ENCODE assay signal across 12 cellular contexts in genomic region chr20:5657873-5658200, GRCh38. TPM values are rescaled to one million over a fixed set of nuclear protein-coding genes. Genes with fewer than 3 reads are reported as not detected.
A peak's percentile ranks its signal among the peaks of the same experiment; 100 is the strongest.
DNase-seq lines count a peak whose midpoint lies in the region; ATAC-seq and TF ChIP-seq lines count a peak whose summit lies in the region.
"Had no signal": no experiment of that assay in that cellular context is flagged by ENCODE, and none has a peak within 500 bp of the region (broad histone marks: within the 10 kb centered on the region; RNA-seq: fewer than 3 reads in every experiment).

No MANE protein-coding gene starts in this region.

- no peak for TF ChIP-seq CTCF in SK-N-SH (IDR thresholded peaks at IDR 0.05)
- no peak for TF ChIP-seq CTCF in mammary epithelial cell (conservative IDR thresholded peaks at IDR 0.05 in 1 of 2, IDR thresholded peaks at IDR 0.05 in 1 of 2; ENCODE audit: extremely low read depth in 1 of 2, insufficient read depth in 1 of 2, low read depth in 1 of 2, low read length in 2 of 2)

- in situ Hi-C loops in mammary epithelial cell (cut with MboI; ENCODE audit: low sequenced_read_pairs in 2 of 2), result no loop called here

- no peaks in the 10 kb centered on the region for H4K20me1 ChIP-seq in SK-N-SH (ENCODE audit: insufficient read depth)
- no peaks in the 10 kb centered on the region for H4K20me1 ChIP-seq in mammary epithelial cell (ENCODE audit: insufficient read depth, low read length)

- H3K4me2 ChIP-seq in SK-N-SH (peak overlapping the region; percentile 45), mammary epithelial cell (ENCODE audit: insufficient read depth, low read depth, low read length) (peak overlapping the region; percentile 28)

- POLR2A ChIA-PET in SK-N-SH (lab: Yijun Ruan, JAX), result no interaction called here

- peaks cover 3% of the 10 kb centered on the region for H3F3A ChIP-seq in SK-N-SH (replicated peaks; ENCODE audit: insufficient read depth)

- CTCF ChIA-PET in SK-N-SH (lab: Yijun Ruan, JAX) (interaction anchor here (1.8 kb wide), 1 partner anchor 128 kb away, joined by 3 read pairs; no protein-coding TSS in a partner anchor), mammary epithelial cell (lab: Charles Lee; ENCODE audit: low non-redundant PET) (no interaction called here)

- peaks cover 40% of the 10 kb centered on the region for H3K4me1 Mint-ChIP-seq in memory B cell

- intact Hi-C loops in mammary epithelial cell (cut with micrococcal nuclease), result loop anchor here (1.0 to 5.0 kb wide), 4 partner anchors 10 to 129 kb away; partner anchors contain the start of gene SHLD1

- no peak for ATAC-seq in SK-N-SH treated with all-trans-retinoic acid at 6 μM for 48 hours
- no peak for ATAC-seq in memory B cell (ENCODE audit: low read depth)
- no peak for ATAC-seq in GM19351 (IDR thresholded peaks at IDR 0.05; ENCODE audit: unreplicated experiment)
- ATAC-seq in GM19328 (IDR thresholded peaks at IDR 0.05; ENCODE audit: unreplicated experiment), result no peak
- ATAC-seq: naive thymus-derived CD8-positive, alpha-beta T cell had no signal

- H3K27me3 Mint-ChIP-seq in memory B cell, result no peaks in the 10 kb centered on the region
- H3K27me3 Mint-ChIP-seq: activated naive CD4-positive, alpha-beta T cell treated with anti-CD3 and anti-CD28 coated beads, Interleukin-2, amount 10 ng/mL, durations not matched to agents 7 days and 5 days; naive thymus-derived CD8-positive, alpha-beta T cell had no signal

- no peak for TF ChIP-seq EP300 in SK-N-SH (IDR thresholded peaks at IDR 0.05; ENCODE audit: borderline replicate concordance in 1 of 2, low read depth in 1 of 2, low read length in 1 of 2)

- no peaks in the 10 kb centered on the region for H3K27me3 ChIP-seq in SK-N-SH (ENCODE audit: insufficient read depth)
- H3K27me3 ChIP-seq in mammary epithelial cell (ENCODE audit: insufficient read depth, low read length), result no peaks in the 10 kb centered on the region
- H3K27me3 ChIP-seq in subcutaneous abdominal adipose tissue (ENCODE audit: control insufficient read depth in 5 of 5, insufficient read depth in 4 of 5, low read length in 5 of 5), result no peaks in the 10 kb centered on the region

- H3K9me3 ChIP-seq in SK-N-SH (no peaks in the 10 kb centered on the region), mammary epithelial cell (replicated peaks; ENCODE audit: insufficient read depth, low read length) (no peaks in the 10 kb centered on the region), subcutaneous abdominal adipose tissue (ENCODE audit: control insufficient read depth in 5 of 5, low read length in 5 of 5) (no peaks in the 10 kb centered on the region)

- H3K4me1 ChIP-seq in SK-N-SH (ENCODE audit: control insufficient read depth in 1 of 2, insufficient read depth in 2 of 2, low read depth in 1 of 2, low read length in 1 of 2) (peaks cover 9 to 29% of the 10 kb centered on the region in 2 experiments; a peak in 2 of 4 replicates), mammary epithelial cell (ENCODE audit: insufficient read depth, low read length) (peaks cover 54% of the 10 kb centered on the region), subcutaneous abdominal adipose tissue (ENCODE audit: control insufficient read depth in 5 of 5, insufficient read depth in 5 of 5, low read length in 5 of 5) (peaks cover 11 to 40% (median 31%) of the 10 kb centered on the region in 5 donors)

- H3K27ac ChIP-seq in SK-N-SH (ENCODE audit: low read depth in 2 of 2, low read length in 1 of 2) (peak overlapping the region; percentile 59 to 86; a peak in 3 of 4 replicates), mammary epithelial cell (ENCODE audit: insufficient read depth, low read depth, low read length) (peak overlapping the region; percentile 75), subcutaneous abdominal adipose tissue (ENCODE audit: low read depth, low read length) (peak overlapping the region; percentile 43)

- no TSS peak for BruUV-seq in mammary epithelial cell (replicated peaks; lab: Mats Ljungman, UMichigan)

- no peak for TF ChIP-seq POLR2A in erythroblast (IDR thresholded peaks at IDR 0.05; ENCODE audit: low read length)

- H3K4me3 ChIP-seq in SK-N-SH (ENCODE audit: low read depth in 2 of 2, low read length in 1 of 2) (no peak overlapping the region), mammary epithelial cell (replicated peaks in 1 of 3; ENCODE audit: insufficient read depth in 1 of 3, low read depth in 2 of 3, low read length in 3 of 3) (no peak overlapping the region), subcutaneous abdominal adipose tissue (ENCODE audit: low read depth in 1 of 5, low read length in 5 of 5) (peak overlapping the region in 3 of 5 donors; percentile 18 to 43 (median 20))

- H3K79me2 ChIP-seq in SK-N-SH (ENCODE audit: insufficient read depth) (no peaks in the 10 kb centered on the region), mammary epithelial cell (ENCODE audit: insufficient read depth, low read length) (no peaks in the 10 kb centered on the region)

- TF ChIP-seq RAD21 in SK-N-SH (IDR thresholded peaks at IDR 0.05; ENCODE audit: low read length), result no peak

- no peak overlapping the region for H3K4me3 Mint-ChIP-seq in memory B cell
- H3K4me3 Mint-ChIP-seq: activated naive CD4-positive, alpha-beta T cell treated with anti-CD3 and anti-CD28 coated beads, Interleukin-2, amount 10 ng/mL, durations not matched to agents 7 days and 5 days had no signal

- H3K36me3 ChIP-seq in SK-N-SH (replicated peaks in 1 of 2; ENCODE audit: control insufficient read depth in 1 of 2, insufficient read depth in 2 of 2, low read length in 1 of 2) (no peaks in the 10 kb centered on the region), mammary epithelial cell (ENCODE audit: insufficient read depth, low read length) (no peaks in the 10 kb centered on the region), subcutaneous abdominal adipose tissue (ENCODE audit: control insufficient read depth in 5 of 5, insufficient read depth in 5 of 5, low read length in 5 of 5) (no peaks in the 10 kb centered on the region)

- no peak overlapping the region for H2AFZ ChIP-seq in SK-N-SH (ENCODE audit: low read depth)
- H2AFZ ChIP-seq in mammary epithelial cell (ENCODE audit: low read depth, low read length), result peak overlapping the region; percentile 63

- H3K27ac Mint-ChIP-seq in memory B cell, result peak overlapping the region; percentile 86
- H3K27ac Mint-ChIP-seq: activated naive CD4-positive, alpha-beta T cell treated with anti-CD3 and anti-CD28 coated beads, Interleukin-2, amount 10 ng/mL, durations not matched to agents 7 days and 5 days had no signal

- DNase-seq in SK-N-SH (no peak), mammary epithelial cell (no peak), memory B cell (ENCODE audit: low spot score in 2 of 2) (no peak), erythroblast (lab: John Stamatoyannopoulos, UW) (no peak)
- DNase-seq: activated naive CD4-positive, alpha-beta T cell treated with anti-CD3 and anti-CD28 coated beads, Interleukin-2, amount 10 ng/mL, durations not matched to agents 7 days and 5 days; naive thymus-derived CD8-positive, alpha-beta T cell; NCI-H1436; NCI-H748 treated with DMSO at 0.1 percent for 48 hours had no signal

- dilution Hi-C loops in mammary epithelial cell (cut with HindIII; ENCODE audit: low sequenced_read_pairs), result no loop called here

- H3K9ac ChIP-seq in SK-N-SH (peak overlapping the region; percentile 49; the same call in 1 of the 2 replicates), mammary epithelial cell (ENCODE audit: insufficient read depth, low read length) (no peak overlapping the region), subcutaneous abdominal adipose tissue (ENCODE audit: low read length in 5 of 5) (peak overlapping the region in 1 of 5 donors; percentile 38)

- H3K9me3 Mint-ChIP-seq in memory B cell, result peaks cover 1% of the 10 kb centered on the region
- H3K9me3 Mint-ChIP-seq: activated naive CD4-positive, alpha-beta T cell treated with anti-CD3 and anti-CD28 coated beads, Interleukin-2, amount 10 ng/mL, durations not matched to agents 7 days and 5 days; naive thymus-derived CD8-positive, alpha-beta T cell had no signal

- H3K9me2 ChIP-seq in SK-N-SH, result no peaks in the 10 kb centered on the region

- no peaks in the 10 kb centered on the region for H3K36me3 Mint-ChIP-seq in memory B cell
- H3K36me3 Mint-ChIP-seq: naive thymus-derived CD8-positive, alpha-beta T cell had no signal

TF ChIP-seq in SK-N-SH, 30 proteins besides CTCF, POLR2A, EP300 and RAD21:
- 0 out of 2 replicates have a peak, but pooled peaks have one; percentile 3 for TF ChIP-seq GABPA (IDR thresholded peaks at IDR 0.05; ENCODE audit: low read depth)
- TF ChIP-seq PBX3 (IDR thresholded peaks at IDR 0.05), result no peak

TF ChIP-seq in SK-N-SH treated with all-trans-retinoic acid at 6 μM for 48 hours, 23 proteins besides CTCF, POLR2A, EP300 and RAD21 (continues in another document):
- TF ChIP-seq SNAI2 (CRISPR knock-in tag; IDR thresholded peaks at IDR 0.05) (no peak), ISL1 (CRISPR knock-in tag; IDR thresholded peaks at IDR 0.05) (no peak), ESRRG (CRISPR knock-in tag; IDR thresholded peaks at IDR 0.05) (no peak), ZC3H10 (CRISPR knock-in tag; IDR thresholded peaks at IDR 0.05) (no peak), ZNF8 (CRISPR knock-in tag; IDR thresholded peaks at IDR 0.05) (no peak), TOX (CRISPR knock-in tag; IDR thresholded peaks at IDR 0.05; ENCODE audit: borderline replicate concordance) (no peak), ZFP3 (CRISPR knock-in tag; IDR thresholded peaks at IDR 0.05) (no peak), OSR1 (CRISPR knock-in tag; IDR thresholded peaks at IDR 0.05) (no peak), CREB5 (CRISPR knock-in tag; IDR thresholded peaks at IDR 0.05; ENCODE audit: low read depth) (no peak)

RNA-seq across cellular contexts. Expression of gene GPCPD1, which starts 47.0 kb away (rescaled TPM):
- polyA plus RNA-seq in SK-N-SH (2012; rRNA removed) (8.7 and 11.3 TPM in 2 replicates), mammary epithelial cell (6.4 TPM)
- 9.2 and 10.4 TPM in 2 replicates for polyA plus RNA-seq in SK-N-SH (2012; cell fraction: cytosol; rRNA removed)
- 18.0 and 32.4 TPM in 2 replicates for polyA plus RNA-seq in SK-N-SH (2012; cell fraction: nucleus; rRNA removed)
- 10 to 100 TPM; 17.3 to 34.4 TPM for total RNA-seq in mammary epithelial cell
- polyA minus RNA-seq in mammary epithelial cell, result 56.2 TPM

Comparison
In these comparisons a context has a peak if more than half of its experiments do, and no peak if none do; other contexts are left out.
1. H3K4me3 ChIP-seq: peak in subcutaneous abdominal adipose tissue (3 of 5); none in SK-N-SH (0 of 2) and mammary epithelial cell (0 of 3).
2. Peak in every context shown above with its lines, with median percentiles within 50 percentile points of each other: H3K27ac ChIP-seq.